Comparison of ENCODE assay signal across 19 cellular contexts in genomic region chr1:207999274-207999915, GRCh38.
DNase-seq lines count a peak whose midpoint lies in the region; ATAC-seq, FAIRE-seq and TF ChIP-seq lines count a peak whose summit lies in the region.
"Had no signal": no experiment of that assay in that cellular context is flagged by ENCODE, and none has a peak within 500 bp of the region (broad histone marks: within the 10 kb centered on the region; RNA-seq: fewer than 3 reads in every experiment).

No MANE protein-coding gene starts in this region.

- FAIRE-seq in bronchial epithelial cell (lab: Jason Lieb, UNC): peak; percentile 50
- FAIRE-seq: A204.1, D721Med, G401.6, GM12891, GM19239 had no signal

- H3K36me3 Mint-ChIP-seq in osteocyte (ENCODE audit: unreplicated experiment): no peaks in the 10 kb centered on the region
- H3K36me3 Mint-ChIP-seq: CD4-positive, CD25-positive, alpha-beta regulatory T cell; CD8-positive, alpha-beta memory T cell had no signal

- H3K27me3 ChIP-seq in right atrium auricular region (no peaks in the 10 kb centered on the region), heart left ventricle (no peaks in the 10 kb centered on the region), bronchial epithelial cell (ENCODE audit: control insufficient read depth, insufficient read depth, low read length) (peaks cover 3% of the 10 kb centered on the region)
- H3K27me3 ChIP-seq: BE2C had no signal

- H3K27ac Mint-ChIP-seq in osteocyte (ENCODE audit: unreplicated experiment): no peak overlapping the region

- H3K4me3 Mint-ChIP-seq in osteocyte (ENCODE audit: unreplicated experiment): no peak overlapping the region
- H3K4me3 Mint-ChIP-seq: CD4-positive, CD25-positive, alpha-beta regulatory T cell; CD8-positive, alpha-beta memory T cell had no signal

- peaks cover 18% of the 10 kb centered on the region for H3K27me3 Mint-ChIP-seq in osteocyte (ENCODE audit: unreplicated experiment)

- H3K4me1 ChIP-seq in right atrium auricular region (no peaks in the 10 kb centered on the region), heart left ventricle (peaks cover 0 to 7% (median 0%) of the 10 kb centered on the region in 12 donors)
- H3K4me1 ChIP-seq: BE2C, HAP-1 had no signal

- TF ChIP-seq POLR2A in heart left ventricle (IDR thresholded peaks at IDR 0.05): no peak

- intact Hi-C loops in heart left ventricle (cut with DNase I): no loop called here

- H3K4me3 ChIP-seq in right atrium auricular region (no peak overlapping the region), heart left ventricle (no peak overlapping the region), bronchial epithelial cell (ENCODE audit: low read depth, low read length) (no peak overlapping the region)
- H3K4me3 ChIP-seq: HAP-1 had no signal

- TF ChIP-seq CTCF in right atrium auricular region (IDR thresholded peaks at IDR 0.05) (no peak), heart left ventricle (IDR thresholded peaks at IDR 0.05) (no peak), bronchial epithelial cell (IDR thresholded peaks at IDR 0.05; ENCODE audit: insufficient read depth, low read length, severe bottlenecking) (no peak), osteocyte (IDR thresholded peaks at IDR 0.05) (no peak)

- no peak overlapping the region for H3K27ac ChIP-seq in right atrium auricular region
- no peak overlapping the region for H3K27ac ChIP-seq in heart left ventricle

- H3K9me3 ChIP-seq in right atrium auricular region: no peaks in the 10 kb centered on the region
- H3K9me3 ChIP-seq in heart left ventricle: no peaks in the 10 kb centered on the region
- H3K9me3 ChIP-seq: BE2C, HAP-1 had no signal

- no peaks in the 10 kb centered on the region for H3K36me3 ChIP-seq in right atrium auricular region
- no peaks in the 10 kb centered on the region for H3K36me3 ChIP-seq in heart left ventricle
- no peaks in the 10 kb centered on the region for H3K36me3 ChIP-seq in bronchial epithelial cell (ENCODE audit: control insufficient read depth, insufficient read depth, low read length)
- H3K36me3 ChIP-seq: BE2C, HAP-1 had no signal

- no peak for ATAC-seq in heart left ventricle

- H3K4me1 Mint-ChIP-seq in osteocyte (ENCODE audit: unreplicated experiment): no peaks in the 10 kb centered on the region
- H3K4me1 Mint-ChIP-seq: CD8-positive, alpha-beta memory T cell had no signal

- 92 to 95% (median 93%) methylated on average over 3 of the region's 3 CpGs for WGBS in heart left ventricle, 4 donors

- no peaks in the 10 kb centered on the region for H3K9me3 Mint-ChIP-seq in osteocyte (ENCODE audit: unreplicated experiment)
- H3K9me3 Mint-ChIP-seq: CD4-positive, CD25-positive, alpha-beta regulatory T cell; CD8-positive, alpha-beta memory T cell had no signal

- DNase-seq in right atrium auricular region (ENCODE audit: low spot score) (peak; percentile 32), heart left ventricle (no peak), bronchial epithelial cell (ENCODE audit: low read depth) (no peak), osteocyte (ENCODE audit: extremely low spot score, unreplicated experiment) (peak; percentile 27), D341Med (ENCODE audit: low spot score) (no peak), NCI-H1694 treated with DMSO at 0.1 percent for 48 hours (lab: John Stamatoyannopoulos, UW) (no peak), SIG-M5 (lab: John Stamatoyannopoulos, UW) (no peak)
- DNase-seq: ACHN; BE2C; C1 segment of cervical spinal cord; CD4-positive, CD25-positive, alpha-beta regulatory T cell; CD8-positive, alpha-beta memory T cell; COR-L47 had no signal

Comparison
In these comparisons a context has a peak if more than half of its experiments do, and no peak if none do; other contexts are left out.
1. DNase-seq: peak in right atrium auricular region (single experiment) and osteocyte (single experiment); none in heart left ventricle (0 of 5), bronchial epithelial cell (single experiment), D341Med (single experiment), NCI-H1694 treated with DMSO at 0.1 percent for 48 hours (single experiment) and SIG-M5 (single experiment).